In the genomic region with DNA sequence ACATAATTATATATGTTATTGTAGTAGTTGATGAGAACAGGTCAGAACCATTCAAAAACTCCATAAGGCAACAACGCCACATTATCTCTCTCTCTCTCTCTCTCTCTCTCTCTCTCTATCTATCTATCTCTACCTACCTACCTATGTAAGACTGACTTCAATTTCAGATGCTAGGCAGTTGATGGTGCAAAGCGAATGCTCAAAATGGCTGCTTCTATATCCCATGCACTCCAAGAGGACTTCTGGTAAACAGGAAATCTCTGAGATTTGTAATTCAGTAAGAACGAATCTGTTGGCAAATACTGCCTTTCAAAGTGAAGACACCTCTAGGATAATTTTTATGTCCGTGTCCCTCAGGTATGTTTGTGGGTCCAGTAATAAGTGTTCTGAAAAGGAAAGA, we compare ENCODE assay signal across 21 cellular contexts. TPM values are rescaled to one million over a fixed set of nuclear protein-coding genes. Genes with fewer than 3 reads are reported as not detected.
DNase-seq lines count a peak whose midpoint lies in the region; ATAC-seq and TF ChIP-seq lines count a peak whose summit lies in the region.
"Had no signal": no experiment of that assay in that cellular context is flagged by ENCODE, and none has a peak within 500 bp of the region (broad histone marks: within the 10 kb centered on the region; RNA-seq: fewer than 3 reads in every experiment).

No MANE protein-coding gene starts in this region.

- H3K4me3 Mint-ChIP-seq in memory B cell: no peak overlapping the region
- H3K4me3 Mint-ChIP-seq: CD4-positive, alpha-beta T cell had no signal

- H4K20me1 ChIP-seq in BLaER1 treated with 17β-estradiol and CSF1 and Interleukin-3, amounts not matched to agents 10 nM and 100 nM: peaks cover 0 to 58% (median 4%) of the 10 kb centered on the region in 11 experiments; a peak in 10 of 22 replicates
- H4K20me1 ChIP-seq in OCI-LY1 (ENCODE audit: insufficient read depth, low read length): no peaks in the 10 kb centered on the region

- DNase-seq in memory B cell (ENCODE audit: low spot score in 2 of 2): no peak
- no peak for DNase-seq in thoracic aorta (ENCODE audit: low spot score)
- no peak for DNase-seq in SIG-M5 (lab: John Stamatoyannopoulos, UW)
- DNase-seq in stimulated activated CD4-positive, alpha-beta T cell treated with anti-CD3 and anti-CD28 coated beads, Interleukin-4, amount 100 ng/mL, for 24 hours: no peak
- DNase-seq: BE2C; CD4-positive, alpha-beta T cell; COR-L47; DMS79; MG63; NCI-H1417; NCI-H187; NCI-H446; NCI-H526; PC-9; RPMI8226; SHP77 treated with DMSO at 0.1 percent for 48 hours; SK-N-SH had no signal

- H3K27me3 ChIP-seq in BLaER1 treated with 17β-estradiol and CSF1 and Interleukin-3, amounts not matched to agents 10 nM and 100 nM: no peaks in the 10 kb centered on the region
- H3K27me3 ChIP-seq in OCI-LY1 (ENCODE audit: insufficient read depth, low read length): no peaks in the 10 kb centered on the region
- no peaks in the 10 kb centered on the region for H3K27me3 ChIP-seq in thoracic aorta (replicated peaks; ENCODE audit: insufficient read depth)
- H3K27me3 ChIP-seq: MG63 had no signal

- peaks cover 6 to 75% (median 48%) of the 10 kb centered on the region in 11 experiments; a peak in 16 of 22 replicates for H3K36me3 ChIP-seq in BLaER1 treated with 17β-estradiol and CSF1 and Interleukin-3, amounts not matched to agents 10 nM and 100 nM
- H3K36me3 ChIP-seq in OCI-LY1 (ENCODE audit: insufficient read depth, low read length) (no peaks in the 10 kb centered on the region), thoracic aorta (no peaks in the 10 kb centered on the region)
- H3K36me3 ChIP-seq: BE2C, MG63 had no signal

- peak overlapping the region; percentile 93 for H3K27ac Mint-ChIP-seq in memory B cell
- H3K27ac Mint-ChIP-seq: CD4-positive, alpha-beta T cell had no signal

- no peaks in the 10 kb centered on the region for H3K9me2 ChIP-seq in OCI-LY1 (ENCODE audit: low read depth, low read length)
- H3K9me2 ChIP-seq: SK-N-SH had no signal

- H3K27me3 Mint-ChIP-seq in memory B cell: no peaks in the 10 kb centered on the region

- ATAC-seq in memory B cell (ENCODE audit: low read depth) (no peak), thoracic aorta (ENCODE audit: insufficient number of reproducible peaks, low FRiP score, low read depth) (no peak), GM21390 (IDR thresholded peaks at IDR 0.05; ENCODE audit: unreplicated experiment) (no peak)
- ATAC-seq: A549 had no signal

- TF ChIP-seq CTCF in OCI-LY1 (IDR thresholded peaks at IDR 0.05; ENCODE audit: low read length) (no peak), thoracic aorta (IDR thresholded peaks at IDR 0.05) (no peak)

- peaks cover 7% of the 10 kb centered on the region; the same call in 1 of the 2 replicates for H3F3A ChIP-seq in OCI-LY1 (ENCODE audit: insufficient read depth, low read length)

- H3K4me3 ChIP-seq in BLaER1 treated with 17β-estradiol and CSF1 and Interleukin-3, amounts not matched to agents 10 nM and 100 nM: no peak overlapping the region
- peak overlapping the region; percentile 31 for H3K4me3 ChIP-seq in OCI-LY1 (ENCODE audit: low read depth, low read length, poor library complexity, severe bottlenecking)
- no peak overlapping the region for H3K4me3 ChIP-seq in thoracic aorta
- H3K4me3 ChIP-seq: A549, MG63, PC-9 had no signal

- peaks cover 53 to 100% (median 92%) of the 10 kb centered on the region in 10 experiments for H3K4me1 ChIP-seq in BLaER1 treated with 17β-estradiol and CSF1 and Interleukin-3, amounts not matched to agents 10 nM and 100 nM
- peaks cover 93% of the 10 kb centered on the region for H3K4me1 ChIP-seq in OCI-LY1 (ENCODE audit: insufficient read depth, low read length, severe bottlenecking)
- H3K4me1 ChIP-seq in thoracic aorta (ENCODE audit: control insufficient read depth in 1 of 2, low read depth in 2 of 2): peaks cover 32 to 82% of the 10 kb centered on the region in 2 donors
- H3K4me1 ChIP-seq: A549, BE2C had no signal

- H3K27ac ChIP-seq in BLaER1 treated with 17β-estradiol and CSF1 and Interleukin-3, amounts not matched to agents 10 nM and 100 nM: peak overlapping the region in 5 of 11 experiments; percentile 1 to 24 (median 13); a peak in 4 of 22 replicates
- H3K27ac ChIP-seq in OCI-LY1 (ENCODE audit: low read depth, low read length, poor library complexity, severe bottlenecking): peak overlapping the region; percentile 85
- H3K27ac ChIP-seq in thoracic aorta: peak overlapping the region; percentile 18 to 77
- H3K27ac ChIP-seq: A549, PC-9 had no signal

- peaks cover 16% of the 10 kb centered on the region for H3K79me2 ChIP-seq in OCI-LY1 (ENCODE audit: insufficient read depth, low read length)

- no peaks in the 10 kb centered on the region; a peak in 1 of 22 replicates for H3K9me3 ChIP-seq in BLaER1 treated with 17β-estradiol and CSF1 and Interleukin-3, amounts not matched to agents 10 nM and 100 nM (replicated peaks in 1 of 11)
- H3K9me3 ChIP-seq in OCI-LY1 (ENCODE audit: low read length) (no peaks in the 10 kb centered on the region), thoracic aorta (no peaks in the 10 kb centered on the region)
- H3K9me3 ChIP-seq: A549, BE2C, MG63, SK-N-SH had no signal

- peaks cover 30% of the 10 kb centered on the region for H3K4me1 Mint-ChIP-seq in memory B cell

- H3K36me3 Mint-ChIP-seq in memory B cell: peaks cover 17% of the 10 kb centered on the region

- no peak overlapping the region for H2AFZ ChIP-seq in OCI-LY1 (ENCODE audit: low read length)
- H2AFZ ChIP-seq: PC-9 had no signal

- H3K4me2 ChIP-seq in BLaER1 treated with 17β-estradiol and CSF1 and Interleukin-3, amounts not matched to agents 10 nM and 100 nM: peak overlapping the region in 6 of 11 experiments; percentile 11 to 56 (median 21); a peak in 8 of 22 replicates
- H3K4me2 ChIP-seq in OCI-LY1 (ENCODE audit: low read length): peak overlapping the region; percentile 49
- H3K4me2 ChIP-seq: A549, PC-9, SK-N-SH had no signal

- no peaks in the 10 kb centered on the region for H3K9me3 Mint-ChIP-seq in memory B cell
- H3K9me3 Mint-ChIP-seq: CD4-positive, alpha-beta T cell had no signal

- H3K9ac ChIP-seq in BLaER1 treated with 17β-estradiol and CSF1 and Interleukin-3, amounts not matched to agents 10 nM and 100 nM: no peak overlapping the region
- peak overlapping the region; percentile 21; the same call in 1 of the 2 replicates for H3K9ac ChIP-seq in OCI-LY1 (ENCODE audit: low read length)
- H3K9ac ChIP-seq: SK-N-SH had no signal

RNA-seq across cellular contexts. Expression of a gene that starts 43.7 kb away (rescaled TPM):
- total RNA-seq in thoracic aorta: 100 to 1,000 TPM in 1 of 2 donors, 10 to 100 TPM in 1; 94.0 to 104 TPM
